In genomic region chr1:20882837-20883236, GRCh38 we compare ENCODE assay signal across 17 cellular contexts.
A peak's percentile ranks its signal among the peaks of the same experiment; 100 is the strongest.
DNase-seq lines count a peak whose midpoint lies in the region; TF ChIP-seq lines count a peak whose summit lies in the region.
"Had no signal": no experiment of that assay in that cellular context is flagged by ENCODE, and none has a peak within 500 bp of the region (broad histone marks: within the 10 kb centered on the region; RNA-seq: fewer than 3 reads in every experiment).

No MANE protein-coding gene starts in this region.

- no peaks in the 10 kb centered on the region for H3K9me3 Mint-ChIP-seq in activated naive CD4-positive, alpha-beta T cell treated with anti-CD3 and anti-CD28 coated beads for 36 hours
- no peaks in the 10 kb centered on the region for H3K9me3 Mint-ChIP-seq in brain
- H3K9me3 Mint-ChIP-seq: CD4-positive, alpha-beta T cell had no signal

- peaks cover 3% of the 10 kb centered on the region for H3K4me1 Mint-ChIP-seq in activated naive CD4-positive, alpha-beta T cell treated with anti-CD3 and anti-CD28 coated beads for 36 hours (ENCODE audit: low read depth)
- H3K4me1 Mint-ChIP-seq in brain, result peaks cover 15% of the 10 kb centered on the region

- 78% methylated on average over 5 of the region's 5 CpGs for WGBS in liver
- 98% methylated on average over 5 of the region's 5 CpGs for WGBS in thymus

- H3K4me1 ChIP-seq in liver (ENCODE audit: control insufficient read depth in 4 of 4, insufficient read depth in 4 of 4, low read length in 3 of 4) (peaks cover 2 to 7% (median 5%) of the 10 kb centered on the region in 4 donors), thymus (ENCODE audit: control insufficient read depth, insufficient read depth, low read length) (no peaks in the 10 kb centered on the region)
- H3K4me1 ChIP-seq: BE2C had no signal

- CTCF ChIA-PET in activated naive CD4-positive, alpha-beta T cell treated with anti-CD3 and anti-CD28 coated beads for 36 hours (lab: Charles Lee), result no interaction called here

- TF ChIP-seq CTCF in brain (conservative IDR thresholded peaks at IDR 0.05), result no peak
- TF ChIP-seq CTCF in liver (IDR thresholded peaks at IDR 0.05; ENCODE audit: low read depth, low read length, missing input control), result no peak

- no peak overlapping the region for H3K9ac ChIP-seq in liver (ENCODE audit: low read depth in 1 of 2, low read length in 2 of 2)

- intact Hi-C loops in activated naive CD4-positive, alpha-beta T cell treated with anti-CD3 and anti-CD28 coated beads for 36 hours (cut with micrococcal nuclease), result no loop called here
- intact Hi-C loops in posterior vena cava (cut with DNase I), result no loop called here

- H3K36me3 ChIP-seq in liver (ENCODE audit: control insufficient read depth in 4 of 4, insufficient read depth in 3 of 4, low read depth in 1 of 4, low read length in 3 of 4), result peaks cover 0 to 3% (median 2%) of the 10 kb centered on the region in 4 donors
- H3K36me3 ChIP-seq in thymus (ENCODE audit: control insufficient read depth, insufficient read depth), result no peaks in the 10 kb centered on the region
- H3K36me3 ChIP-seq: BE2C had no signal

- no peaks in the 10 kb centered on the region for H3K9me3 ChIP-seq in liver (ENCODE audit: control insufficient read depth in 4 of 4, low read length in 3 of 4)
- no peaks in the 10 kb centered on the region for H3K9me3 ChIP-seq in thymus (ENCODE audit: control insufficient read depth)
- H3K9me3 ChIP-seq: BE2C had no signal

- H3K27ac ChIP-seq in liver (ENCODE audit: low read depth in 1 of 2, low read length in 2 of 2), result no peak overlapping the region
- H3K27ac ChIP-seq in thymus (ENCODE audit: low read depth), result peak overlapping the region; percentile 15
- H3K27ac ChIP-seq: 22Rv1 had no signal

- H3K4me3 ChIP-seq in liver (ENCODE audit: low read depth in 1 of 3, low read length in 3 of 3), result no peak overlapping the region
- H3K4me3 ChIP-seq in thymus (ENCODE audit: low read length), result no peak overlapping the region

- DNase-seq in activated naive CD4-positive, alpha-beta T cell treated with anti-CD3 and anti-CD28 coated beads for 36 hours, result no peak
- DNase-seq in activated naive CD4-positive, alpha-beta T cell treated with anti-CD3 and anti-CD28 coated beads, Interleukin-2, amount 50 U/mL, for 16 hours, result no peak
- no peak for DNase-seq in posterior vena cava (ENCODE audit: low spot score)
- no peak for DNase-seq in NCI-H128 (lab: John Stamatoyannopoulos, UW; ENCODE audit: unreplicated experiment)
- no peak for DNase-seq in iPS-NIHi7 (ENCODE audit: extremely low spot score)
- DNase-seq: BE2C; CD4-positive, alpha-beta T cell; DMS79; HCEC 1CT; NCI-H1105 treated with DMSO at 0.1 percent for 48 hours; NCI-H1930; NK-92 treated with Interleukin-12 subunit alpha and Interleukin-12 subunit beta, amount 100 ng/mL, for 24 hours; SIG-M5 had no signal

- H3K4me3 Mint-ChIP-seq in activated naive CD4-positive, alpha-beta T cell treated with anti-CD3 and anti-CD28 coated beads for 36 hours, result no peak overlapping the region
- no peak overlapping the region for H3K4me3 Mint-ChIP-seq in brain
- H3K4me3 Mint-ChIP-seq: CD4-positive, alpha-beta T cell had no signal

- peaks cover 10% of the 10 kb centered on the region for H3K36me3 Mint-ChIP-seq in activated naive CD4-positive, alpha-beta T cell treated with anti-CD3 and anti-CD28 coated beads for 36 hours (ENCODE audit: low read depth)
- peaks cover 50% of the 10 kb centered on the region for H3K36me3 Mint-ChIP-seq in brain

- no peak for TF ChIP-seq RAD21 in liver (IDR thresholded peaks at IDR 0.05)

- no peaks in the 10 kb centered on the region for H3K27me3 Mint-ChIP-seq in activated naive CD4-positive, alpha-beta T cell treated with anti-CD3 and anti-CD28 coated beads for 36 hours (ENCODE audit: low read depth)
- H3K27me3 Mint-ChIP-seq in brain, result no peaks in the 10 kb centered on the region
- H3K27me3 Mint-ChIP-seq: CD4-positive, alpha-beta T cell had no signal

- no peaks in the 10 kb centered on the region for H3K27me3 ChIP-seq in liver (ENCODE audit: control insufficient read depth in 4 of 4, insufficient read depth in 4 of 4, low read length in 3 of 4)
- no peaks in the 10 kb centered on the region for H3K27me3 ChIP-seq in thymus (ENCODE audit: control insufficient read depth, insufficient read depth)
- H3K27me3 ChIP-seq: BE2C had no signal

- H3K27ac Mint-ChIP-seq in activated naive CD4-positive, alpha-beta T cell treated with anti-CD3 and anti-CD28 coated beads for 36 hours, result peak overlapping the region; percentile 33
- H3K27ac Mint-ChIP-seq in brain, result peak overlapping the region in 3 of 5 experiments; percentile 2 to 95 (median 83)
- H3K27ac Mint-ChIP-seq: CD4-positive, alpha-beta T cell had no signal

TF ChIP-seq in liver, 16 proteins besides CTCF, POLR2A, EP300 and RAD21:
- TF ChIP-seq REST (IDR thresholded peaks at IDR 0.05), result no peak
- peak; percentile 50 to 57 for TF ChIP-seq HNF4A (conservative IDR thresholded peaks at IDR 0.05)
- TF ChIP-seq HNF4G (IDR thresholded peaks at IDR 0.05), result no peak
- no peak for TF ChIP-seq MAX (IDR thresholded peaks at IDR 0.05)
- no peak for TF ChIP-seq SP1 (IDR thresholded peaks at IDR 0.05)
- no peak for TF ChIP-seq YY1 (IDR thresholded peaks at IDR 0.05)
- TF ChIP-seq ZBTB33 (IDR thresholded peaks at IDR 0.05), result no peak
- no peak for TF ChIP-seq JUND (IDR thresholded peaks at IDR 0.05)
- TF ChIP-seq EGR1 (IDR thresholded peaks at IDR 0.05; ENCODE audit: low read depth in 2 of 2), result no peak
- no peak for TF ChIP-seq ATF3 (IDR thresholded peaks at IDR 0.05)
- TF ChIP-seq RXRA (IDR thresholded peaks at IDR 0.05), result peak in 1 of 2 donors; percentile 27
- no peak for TF ChIP-seq FOXA1 (IDR thresholded peaks at IDR 0.05)
- TF ChIP-seq TAF1 (conservative IDR thresholded peaks at IDR 0.05), result no peak
